ENCODE assay signal across 28 cellular contexts in genomic region chr1:14138135-14138506, GRCh38.
A peak's percentile ranks its signal among the peaks of the same experiment; 100 is the strongest.
DNase-seq lines count a peak whose midpoint lies in the region; ATAC-seq and TF ChIP-seq lines count a peak whose summit lies in the region.
"Had no signal": no experiment of that assay in that cellular context is flagged by ENCODE, and none has a peak within 500 bp of the region (broad histone marks: within the 10 kb centered on the region; RNA-seq: fewer than 3 reads in every experiment).

No MANE protein-coding gene starts in this region.

- no peaks in the 10 kb centered on the region for H3K36me3 Mint-ChIP-seq in MCF 10A (ENCODE audit: insufficient read depth, unreplicated experiment)
- H3K36me3 Mint-ChIP-seq in activated naive CD4-positive, alpha-beta T cell treated with anti-CD3 and anti-CD28 coated beads, Interleukin-2, amount 50 U/mL, for 72 hours: no peaks in the 10 kb centered on the region
- H3K36me3 Mint-ChIP-seq: naive thymus-derived CD4-positive, alpha-beta T cell had no signal

- peak overlapping the region; percentile 65 for H3K4me2 ChIP-seq in mammary epithelial cell (ENCODE audit: insufficient read depth, low read depth, low read length)
- H3K4me2 ChIP-seq: PC-9 had no signal

- no peak overlapping the region for H3K27ac ChIP-seq in breast epithelium
- peak overlapping the region; percentile 90 for H3K27ac ChIP-seq in mammary epithelial cell (ENCODE audit: insufficient read depth, low read depth, low read length)
- H3K27ac ChIP-seq: 22Rv1, adrenal gland, brain microvascular endothelial cell, C4-2B, lower lobe of right lung, neutrophil, PC-9, stomach had no signal

- no peaks in the 10 kb centered on the region for H3K27me3 Mint-ChIP-seq in MCF 10A (ENCODE audit: insufficient read depth, unreplicated experiment)
- H3K27me3 Mint-ChIP-seq: activated CD4-positive, alpha-beta memory T cell treated with anti-CD3 and anti-CD28 coated beads, Interleukin-2, amount 10 ng/mL, durations not matched to agents 7 days and 5 days had no signal

- no peak overlapping the region for H3K9ac ChIP-seq in mammary epithelial cell (ENCODE audit: insufficient read depth, low read length)

- no peaks in the 10 kb centered on the region for H4K20me1 ChIP-seq in mammary epithelial cell (ENCODE audit: insufficient read depth, low read length)

- TF ChIP-seq CTCF in MCF 10A (IDR thresholded peaks at IDR 0.05; ENCODE audit: unreplicated experiment) (no peak), breast epithelium (IDR thresholded peaks at IDR 0.05) (no peak), mammary epithelial cell (conservative IDR thresholded peaks at IDR 0.05 in 1 of 2, IDR thresholded peaks at IDR 0.05 in 1 of 2; ENCODE audit: extremely low read depth in 1 of 2, insufficient read depth in 1 of 2, low read depth in 1 of 2, low read length in 2 of 2) (no peak)

- TF ChIP-seq POLR2A in breast epithelium (IDR thresholded peaks at IDR 0.05): no peak

- peaks cover 56% of the 10 kb centered on the region for H3K4me1 Mint-ChIP-seq in MCF 10A (ENCODE audit: insufficient read depth, unreplicated experiment)
- H3K4me1 Mint-ChIP-seq: activated CD4-positive, alpha-beta memory T cell treated with anti-CD3 and anti-CD28 coated beads, Interleukin-2, amount 10 ng/mL, durations not matched to agents 7 days and 5 days; naive thymus-derived CD4-positive, alpha-beta T cell had no signal

- ATAC-seq in activated naive CD4-positive, alpha-beta T cell treated with anti-CD3 and anti-CD28 coated beads, Interleukin-2, amount 50 U/mL, for 72 hours: no peak
- ATAC-seq: K562; lower lobe of right lung; naive thymus-derived CD4-positive, alpha-beta T cell had no signal

- intact Hi-C loops in MCF 10A (cut with micrococcal nuclease): no loop called here
- intact Hi-C loops in breast epithelium (cut with DNase I; ENCODE audit: low total_unique reads): no loop called here
- intact Hi-C loops in mammary epithelial cell (cut with micrococcal nuclease): loop anchor here (2.0 to 5.0 kb wide), 2 partner anchors 17 to 774 kb away; no protein-coding TSS in a partner anchor

- H3K9me3 Mint-ChIP-seq in MCF 10A (ENCODE audit: unreplicated experiment): no peaks in the 10 kb centered on the region
- no peaks in the 10 kb centered on the region for H3K9me3 Mint-ChIP-seq in activated naive CD4-positive, alpha-beta T cell treated with anti-CD3 and anti-CD28 coated beads, Interleukin-2, amount 50 U/mL, for 72 hours
- H3K9me3 Mint-ChIP-seq: activated CD4-positive, alpha-beta memory T cell treated with anti-CD3 and anti-CD28 coated beads, Interleukin-2, amount 10 ng/mL, durations not matched to agents 7 days and 5 days; activated naive CD4-positive, alpha-beta T cell treated with anti-CD3 and anti-CD28 coated beads for 36 hours; naive thymus-derived CD4-positive, alpha-beta T cell had no signal

- H3K9me3 ChIP-seq in breast epithelium: no peaks in the 10 kb centered on the region
- H3K9me3 ChIP-seq in mammary epithelial cell (replicated peaks; ENCODE audit: insufficient read depth, low read length): no peaks in the 10 kb centered on the region
- H3K9me3 ChIP-seq: adrenal gland, Caco-2, lower lobe of right lung, neutrophil, stomach had no signal

- WGBS in mammary epithelial cell (ENCODE audit: low coverage, missing lambda C conversion rate): 21% methylated on average over 3 of the region's 3 CpGs

- H2AFZ ChIP-seq in mammary epithelial cell (ENCODE audit: low read depth, low read length): peak overlapping the region; percentile 41
- H2AFZ ChIP-seq: PC-9 had no signal

- H3K27me3 ChIP-seq in breast epithelium: no peaks in the 10 kb centered on the region
- no peaks in the 10 kb centered on the region for H3K27me3 ChIP-seq in mammary epithelial cell (ENCODE audit: insufficient read depth, low read length)
- H3K27me3 ChIP-seq: adrenal gland, brain microvascular endothelial cell, neutrophil, stomach had no signal

- in situ Hi-C loops in mammary epithelial cell (cut with MboI; ENCODE audit: low sequenced_read_pairs in 2 of 2): no loop called here

- H3K4me3 Mint-ChIP-seq in MCF 10A (ENCODE audit: unreplicated experiment): no peak overlapping the region
- H3K4me3 Mint-ChIP-seq: activated CD4-positive, alpha-beta memory T cell treated with anti-CD3 and anti-CD28 coated beads, Interleukin-2, amount 10 ng/mL, durations not matched to agents 7 days and 5 days; activated naive CD4-positive, alpha-beta T cell treated with anti-CD3 and anti-CD28 coated beads for 36 hours; naive thymus-derived CD4-positive, alpha-beta T cell had no signal

- H3K79me2 ChIP-seq in mammary epithelial cell (ENCODE audit: insufficient read depth, low read length): no peaks in the 10 kb centered on the region

- CTCF ChIA-PET in MCF 10A (lab: Yijun Ruan, JAX) (interaction anchor here (0.7 to 1.4 kb wide), 2 partner anchors 126 to 595 kb away, joined by 3 to 5 read pairs; no protein-coding TSS in a partner anchor), mammary epithelial cell (lab: Charles Lee; ENCODE audit: low non-redundant PET) (interaction anchor here (0.7 kb wide), 1 partner anchor 17 kb away, joined by 5 read pairs; no protein-coding TSS in a partner anchor)

- H3K4me1 ChIP-seq in breast epithelium (peaks cover 0 to 14% of the 10 kb centered on the region in 2 donors), mammary epithelial cell (ENCODE audit: insufficient read depth, low read length) (peaks cover 30% of the 10 kb centered on the region)
- H3K4me1 ChIP-seq: adrenal gland, Caco-2 had no signal

- dilution Hi-C loops in mammary epithelial cell (cut with HindIII; ENCODE audit: low sequenced_read_pairs): no loop called here

- BruUV-seq in MCF 10A (replicated peaks; lab: Mats Ljungman, UMichigan) (no TSS peak), mammary epithelial cell (replicated peaks; lab: Mats Ljungman, UMichigan) (no TSS peak)

- H3K4me3 ChIP-seq in breast epithelium: no peak overlapping the region
- no peak overlapping the region for H3K4me3 ChIP-seq in mammary epithelial cell (replicated peaks in 1 of 3; ENCODE audit: insufficient read depth in 1 of 3, low read depth in 2 of 3, low read length in 3 of 3)
- H3K4me3 ChIP-seq: adrenal gland, K562, lower lobe of right lung, PC-9, stomach had no signal

- DNase-seq in MCF 10A (ENCODE audit: unreplicated experiment) (peak; percentile 79), breast epithelium (ENCODE audit: low spot score in 2 of 2) (no peak), mammary epithelial cell (peak; percentile 99), glomerular visceral epithelial cell (ENCODE audit: extremely low spot score) (peak; percentile 33), RPMI8226 (no peak), NCI-H2171 (lab: John Stamatoyannopoulos, UW) (no peak), cerebellar cortex (ENCODE audit: low spot score) (no peak)
- no peak for DNase-seq in activated naive CD4-positive, alpha-beta T cell treated with anti-CD3 and anti-CD28 coated beads, Interleukin-2, amount 50 U/mL, for 72 hours (ENCODE audit: low spot score in 2 of 2)
- DNase-seq: activated CD4-positive, alpha-beta memory T cell treated with anti-CD3 and anti-CD28 coated beads, Interleukin-2, amount 10 ng/mL, durations not matched to agents 7 days and 5 days; activated CD4-positive, alpha-beta T cell treated with anti-CD3 and anti-CD28 coated beads for 1 hour; activated naive CD4-positive, alpha-beta T cell treated with anti-CD3 and anti-CD28 coated beads for 36 hours; adrenal gland; brain microvascular endothelial cell; Caco-2; lower lobe of right lung; naive thymus-derived CD4-positive, alpha-beta T cell; NCI-H1417; NCI-H2029; NCI-H524 treated with DMSO at 0.1 percent for 48 hours; PC-9; SHP77 treated with DMSO at 0.1 percent for 48 hours; stimulated activated CD4-positive, alpha-beta T cell treated with anti-CD3 and anti-CD28 coated beads, Interleukin-12 subunit alpha, Interleukin-12 subunit beta, amount 100 ng/mL, for 4 hours; stimulated activated CD4-positive, alpha-beta T cell treated with anti-CD3 and anti-CD28 coated beads, Interleukin-4, amount 100 ng/mL, for 1 hour; stomach had no signal

- POLR2A ChIA-PET in MCF 10A (lab: Yijun Ruan, JAX): interaction anchor here (0.8 to 2.5 kb wide), 12 partner anchors 11 to 388 kb away, joined by 3 to 19 read pairs (median 6); no protein-coding TSS in a partner anchor

- H3K27ac Mint-ChIP-seq in MCF 10A (ENCODE audit: low read depth, unreplicated experiment): peak overlapping the region; percentile 63
- no peak overlapping the region for H3K27ac Mint-ChIP-seq in activated naive CD4-positive, alpha-beta T cell treated with anti-CD3 and anti-CD28 coated beads, Interleukin-2, amount 50 U/mL, for 72 hours
- H3K27ac Mint-ChIP-seq: activated CD4-positive, alpha-beta memory T cell treated with anti-CD3 and anti-CD28 coated beads, Interleukin-2, amount 10 ng/mL, durations not matched to agents 7 days and 5 days; activated naive CD4-positive, alpha-beta T cell treated with anti-CD3 and anti-CD28 coated beads for 36 hours; naive thymus-derived CD4-positive, alpha-beta T cell had no signal

- H3K36me3 ChIP-seq in breast epithelium (no peaks in the 10 kb centered on the region), mammary epithelial cell (ENCODE audit: insufficient read depth, low read length) (no peaks in the 10 kb centered on the region)
- H3K36me3 ChIP-seq: adrenal gland, brain microvascular endothelial cell, lower lobe of right lung, neutrophil, stomach had no signal

Comparison
In these comparisons a context has a peak if more than half of its experiments do, and no peak if none do; other contexts are left out.
1. DNase-seq: peak in MCF 10A (single experiment), mammary epithelial cell (single experiment) and glomerular visceral epithelial cell (single experiment); none in breast epithelium (0 of 2), RPMI8226 (single experiment), NCI-H2171 (single experiment), activated naive CD4-positive, alpha-beta T cell treated with anti-CD3 and anti-CD28 coated beads, Interleukin-2, amount 50 U/mL, for 72 hours (0 of 2) and cerebellar cortex (single experiment).